ENCODE assay signal across 7 cellular contexts in genomic region chr3:71710906-71711494, GRCh38. TPM values are rescaled to one million over a fixed set of nuclear protein-coding genes. Genes with fewer than 3 reads are reported as not detected.
DNase-seq lines count a peak whose midpoint lies in the region; ATAC-seq and TF ChIP-seq lines count a peak whose summit lies in the region.

No MANE protein-coding gene starts in this region.

- peaks cover 0 to 43% (median 4%) of the 10 kb centered on the region in 3 donors for H3K36me3 Mint-ChIP-seq in naive thymus-derived CD8-positive, alpha-beta T cell

- DNase-seq in ELR (ENCODE audit: low read depth) (peak; percentile 68), RWPE1 (ENCODE audit: low spot score) (peak; percentile 49), epithelial cell of esophagus (ENCODE audit: low read depth) (peak; percentile 57)
- DNase-seq in naive thymus-derived CD8-positive, alpha-beta T cell: peak in 3 of 10 donors; percentile 53 to 59 (median 54)

- CTCF ChIA-PET in RWPE1 (lab: Yijun Ruan, JAX): interaction anchor here (0.5 kb wide), 1 partner anchor 91 kb away, joined by 3 read pairs; no protein-coding TSS in a partner anchor

- no peak overlapping the region for H3K4me3 ChIP-seq in epithelial cell of esophagus (ENCODE audit: low read length)

- H3K4me1 Mint-ChIP-seq in naive thymus-derived CD8-positive, alpha-beta T cell: peaks cover 10 to 70% (median 63%) of the 10 kb centered on the region in 4 donors

- no peaks in the 10 kb centered on the region for H3K9me3 Mint-ChIP-seq in naive thymus-derived CD8-positive, alpha-beta T cell

- no peaks in the 10 kb centered on the region for H3K27me3 Mint-ChIP-seq in naive thymus-derived CD8-positive, alpha-beta T cell

- TF ChIP-seq CTCF in RWPE1 (conservative IDR thresholded peaks at IDR 0.05; ENCODE audit: low read depth) (peak; percentile 71), epithelial cell of esophagus (IDR thresholded peaks at IDR 0.05; ENCODE audit: insufficient read depth, low read depth, low read length, missing control alignments) (peak; percentile 60)

- H3K27ac ChIP-seq in RWPE1: no peak overlapping the region

- no peak overlapping the region for H3K4me3 Mint-ChIP-seq in naive thymus-derived CD8-positive, alpha-beta T cell

- POLR2A ChIA-PET in RWPE1 (lab: Yijun Ruan, JAX; ENCODE audit: low non-redundant PET): no interaction called here
- POLR2A ChIA-PET in naive thymus-derived CD8-positive, alpha-beta T cell (lab: Charles Lee): interaction anchor here (1.0 kb wide), 1 partner anchor 14 kb away, joined by 5 read pairs; the partner anchor contains the start of gene EIF4E3

- peak overlapping the region in 9 of 10 donors; percentile 0 to 71 (median 52) for H3K27ac Mint-ChIP-seq in naive thymus-derived CD8-positive, alpha-beta T cell

- ATAC-seq in GM19438 (IDR thresholded peaks at IDR 0.05; ENCODE audit: low read depth, unreplicated experiment) (peak; percentile 82), HG03558 (IDR thresholded peaks at IDR 0.05; ENCODE audit: extremely low read depth, unreplicated experiment) (peak; percentile 40), GM21825 (IDR thresholded peaks at IDR 0.05; ENCODE audit: unreplicated experiment) (no peak)
- peak; percentile 52 to 77 for ATAC-seq in naive thymus-derived CD8-positive, alpha-beta T cell

RNA-seq across cellular contexts. Expression of gene EIF4E3, which starts 14.2 kb away (rescaled TPM):
- 10 to 100 TPM; 37.8 to 38.2 TPM for total RNA-seq in naive thymus-derived CD8-positive, alpha-beta T cell
- 10 to 100 TPM; 23.3 to 48.3 (median 32.1) TPM for polyA plus RNA-seq in naive thymus-derived CD8-positive, alpha-beta T cell

RNA-seq across cellular contexts. Expression of gene GPR27, which starts 42.7 kb away (rescaled TPM):
- under 1 TPM in 1 of 2 experiments, not detected in 1; 0.16 TPM for total RNA-seq in naive thymus-derived CD8-positive, alpha-beta T cell
- under 1 TPM; 0.11 to 0.87 (median 0.18) TPM for polyA plus RNA-seq in naive thymus-derived CD8-positive, alpha-beta T cell
